10 cellular contexts compared by ENCODE assay signal in the genomic region with DNA sequence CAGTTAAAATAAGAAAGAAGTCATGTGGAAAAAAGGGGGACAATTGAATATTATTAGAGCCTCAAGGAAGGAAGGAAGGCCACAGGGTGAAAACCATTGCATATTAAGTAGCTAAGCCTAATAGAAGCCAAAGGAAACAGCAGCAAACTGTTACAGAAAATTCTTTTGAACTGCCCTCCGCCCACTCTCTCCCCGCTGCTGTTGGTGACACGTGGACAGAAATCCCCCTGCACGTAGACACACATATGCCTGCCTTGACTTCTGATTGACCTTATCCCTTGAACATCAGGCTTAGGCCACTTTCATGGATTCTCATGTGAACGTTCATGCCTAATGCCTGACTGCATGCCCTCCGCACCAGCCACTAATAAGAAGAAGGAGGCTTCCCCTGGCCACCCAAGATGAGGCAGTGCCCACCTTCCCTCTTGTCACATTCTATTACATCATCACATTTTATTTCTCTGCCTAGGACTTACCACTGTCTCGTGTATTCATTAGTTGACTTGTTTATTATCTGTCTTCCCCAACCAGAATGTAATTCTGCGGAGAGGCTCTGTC.
A peak's percentile ranks its signal among the peaks of the same experiment; 100 is the strongest.
DNase-seq lines count a peak whose midpoint lies in the region; ATAC-seq and TF ChIP-seq lines count a peak whose summit lies in the region.
"Had no signal": no experiment of that assay in that cellular context is flagged by ENCODE, and none has a peak within 500 bp of the region (broad histone marks: within the 10 kb centered on the region; RNA-seq: fewer than 3 reads in every experiment).

No MANE protein-coding gene starts in this region.

- no peak for DNase-seq in activated naive CD4-positive, alpha-beta T cell treated with Interleukin-2 at 50 U/mL for 16 hours
- DNase-seq in colonic mucosa (no peak), type B pancreatic cell (ENCODE audit: extremely low spot score, unreplicated experiment) (no peak), middle frontal gyrus (ENCODE audit: extremely low spot score, low spot score) (no peak), D341Med (ENCODE audit: low spot score) (no peak), NCI-H82 treated with DMSO at 0.1 percent for 48 hours (lab: John Stamatoyannopoulos, UW; ENCODE audit: unreplicated experiment) (no peak)
- DNase-seq: caudate nucleus, heart left ventricle had no signal

- H3K27ac ChIP-seq in colonic mucosa = peak overlapping the region; percentile 25

- H3K27me3 ChIP-seq in colonic mucosa = no peaks in the 10 kb centered on the region
- H3K27me3 ChIP-seq: heart left ventricle had no signal

- no peaks in the 10 kb centered on the region for H3K36me3 ChIP-seq in colonic mucosa
- H3K36me3 ChIP-seq: heart left ventricle had no signal

- peak; percentile 26 for ATAC-seq in HG03354 (IDR thresholded peaks at IDR 0.05; ENCODE audit: poor library complexity, severe bottlenecking, unreplicated experiment)

- peak overlapping the region; percentile 94 for H3K27ac Mint-ChIP-seq in activated naive CD4-positive, alpha-beta T cell treated with anti-CD3 and anti-CD28 coated beads, Interleukin-2, amount 50 U/mL, for 24 hours
- peak overlapping the region; percentile 59 for H3K27ac Mint-ChIP-seq in type B pancreatic cell

- H3K36me3 Mint-ChIP-seq in activated naive CD4-positive, alpha-beta T cell treated with anti-CD3 and anti-CD28 coated beads, Interleukin-2, amount 50 U/mL, for 24 hours = peaks cover 2% of the 10 kb centered on the region
- no peaks in the 10 kb centered on the region for H3K36me3 Mint-ChIP-seq in type B pancreatic cell

- no peaks in the 10 kb centered on the region for H3K9me3 ChIP-seq in colonic mucosa
- H3K9me3 ChIP-seq: heart left ventricle had no signal

- intact Hi-C loops in colonic mucosa (cut with DNase I) = no loop called here

- H3K9me3 Mint-ChIP-seq in activated naive CD4-positive, alpha-beta T cell treated with anti-CD3 and anti-CD28 coated beads, Interleukin-2, amount 50 U/mL, for 24 hours = peaks cover 5% of the 10 kb centered on the region
- peaks cover 6% of the 10 kb centered on the region for H3K9me3 Mint-ChIP-seq in type B pancreatic cell

- H3K4me3 ChIP-seq in colonic mucosa = no peak overlapping the region
- H3K4me3 ChIP-seq: heart left ventricle had no signal

- H3K4me1 Mint-ChIP-seq in activated naive CD4-positive, alpha-beta T cell treated with anti-CD3 and anti-CD28 coated beads, Interleukin-2, amount 50 U/mL, for 24 hours = peaks cover 39% of the 10 kb centered on the region
- H3K4me1 Mint-ChIP-seq in type B pancreatic cell (ENCODE audit: unreplicated experiment) = peaks cover 18% of the 10 kb centered on the region

- TF ChIP-seq CTCF in colonic mucosa (IDR thresholded peaks at IDR 0.05) (no peak), type B pancreatic cell (conservative IDR thresholded peaks at IDR 0.05) (no peak)

- H3K27me3 Mint-ChIP-seq in activated naive CD4-positive, alpha-beta T cell treated with anti-CD3 and anti-CD28 coated beads, Interleukin-2, amount 50 U/mL, for 24 hours = no peaks in the 10 kb centered on the region
- H3K27me3 Mint-ChIP-seq in type B pancreatic cell = no peaks in the 10 kb centered on the region

- H3K9ac ChIP-seq in colonic mucosa (ENCODE audit: low read depth in 2 of 2, low read length in 2 of 2) = no peak overlapping the region

- no peaks in the 10 kb centered on the region for H3K4me1 ChIP-seq in colonic mucosa

- peak overlapping the region; percentile 56 for H3K4me3 Mint-ChIP-seq in activated naive CD4-positive, alpha-beta T cell treated with anti-CD3 and anti-CD28 coated beads, Interleukin-2, amount 50 U/mL, for 24 hours
- no peak overlapping the region for H3K4me3 Mint-ChIP-seq in type B pancreatic cell
